28 cellular contexts compared by ENCODE assay signal in genomic region chr12:124167141-124167540, GRCh38.
"Had no signal": no experiment of that assay in that cellular context is flagged by ENCODE, and none has a peak within 500 bp of the region (broad histone marks: within the 10 kb centered on the region; RNA-seq: fewer than 3 reads in every experiment).

No MANE protein-coding gene starts in this region.

- DNase-seq: colonic mucosa; cortex of kidney; dermis blood vessel endothelial cell; dorsolateral prefrontal cortex; effector CD4-positive, alpha-beta T cell; effector CD8-positive, alpha-beta T cell; effector memory CD4-positive, alpha-beta T cell; effector memory CD8-positive, alpha-beta T cell; endodermal cell; erythroblast; esophagus squamous epithelium; foreskin fibroblast; foreskin keratinocyte; foreskin melanocyte; gastrocnemius medialis; glutamatergic neuron; head of caudate nucleus; heart left ventricle; heart right ventricle had no signal

- H3K9me3 ChIP-seq: colonic mucosa, esophagus muscularis mucosa, esophagus squamous epithelium, gastrocnemius medialis, gastroesophageal sphincter, heart left ventricle, heart right ventricle had no signal

- FAIRE-seq: colon, endometrium, endothelial cell of umbilical vein, frontal cortex had no signal

- H3K4me1 ChIP-seq: colonic mucosa, esophagus muscularis mucosa, esophagus squamous epithelium, foreskin keratinocyte, gastroesophageal sphincter had no signal

- H3K36me3 ChIP-seq: colonic mucosa, esophagus muscularis mucosa, esophagus squamous epithelium, gastrocnemius medialis, gastroesophageal sphincter, heart left ventricle, heart right ventricle had no signal

- ATAC-seq: effector memory CD8-positive, alpha-beta T cell; esophagus mucosa; foreskin keratinocyte; gastrocnemius medialis; gastroesophageal sphincter; heart left ventricle had no signal

- H3K27ac ChIP-seq: colonic mucosa, coronary artery, dorsolateral prefrontal cortex, epithelial cell of prostate, esophagus muscularis mucosa, esophagus squamous epithelium, foreskin keratinocyte, gastrocnemius medialis, gastroesophageal sphincter, heart left ventricle, heart right ventricle had no signal

- H3K4me3 ChIP-seq: colonic mucosa, coronary artery, dorsolateral prefrontal cortex, esophagus muscularis mucosa, esophagus squamous epithelium, gastrocnemius medialis, gastroesophageal sphincter, heart left ventricle, heart right ventricle had no signal

- H3K27me3 ChIP-seq: colonic mucosa, dorsolateral prefrontal cortex, esophagus muscularis mucosa, esophagus squamous epithelium, foreskin keratinocyte, gastrocnemius medialis, gastroesophageal sphincter, heart left ventricle, heart right ventricle had no signal
